Comparison of ENCODE assay signal across 8 cellular contexts in genomic region chr15:91055548-91056331, GRCh38. TPM values are rescaled to one million over a fixed set of nuclear protein-coding genes. Genes with fewer than 3 reads are reported as not detected.
DNase-seq lines count a peak whose midpoint lies in the region; ATAC-seq, FAIRE-seq and TF ChIP-seq lines count a peak whose summit lies in the region.

No MANE protein-coding gene starts in this region.

- H3K27me3 Mint-ChIP-seq in T-cell (peaks cover 55 to 56% of the 10 kb centered on the region in 2 donors), chondrocyte (ENCODE audit: low read depth) (peaks cover 73% of the 10 kb centered on the region)

- H3K4me1 Mint-ChIP-seq in T-cell (peaks cover 0 to 5% (median 0%) of the 10 kb centered on the region in 3 donors), chondrocyte (ENCODE audit: low read depth) (no peaks in the 10 kb centered on the region)

- H3K9me3 Mint-ChIP-seq in T-cell, result no peaks in the 10 kb centered on the region
- no peaks in the 10 kb centered on the region for H3K9me3 Mint-ChIP-seq in chondrocyte (ENCODE audit: low read depth)

- H3K36me3 Mint-ChIP-seq in T-cell (no peaks in the 10 kb centered on the region), chondrocyte (ENCODE audit: low read depth) (no peaks in the 10 kb centered on the region)

- H3K27ac Mint-ChIP-seq in T-cell (no peak overlapping the region), chondrocyte (ENCODE audit: unreplicated experiment) (no peak overlapping the region)

- CTCF ChIA-PET in T-cell (lab: Charles Lee), result interaction anchor here (1.3 to 2.9 kb wide), 3 partner anchors 216 to 220 kb away, joined by 3 to 33 read pairs (median 15); no protein-coding TSS in a partner anchor

- no peak overlapping the region for H3K4me3 ChIP-seq in kidney (ENCODE audit: low read length in 2 of 2)

- DNase-seq in CD1c-positive myeloid dendritic cell (ENCODE audit: extremely low spot score) (peak; percentile 76), NCI-H187 treated with DMSO at 0.1 percent for 48 hours (lab: John Stamatoyannopoulos, UW) (peak; percentile 81), T-cell (peak in 10 of 34 experiments; percentile 4 to 23 (median 8)), chondrocyte (ENCODE audit: low spot score) (no peak), kidney (no peak), KG1 (lab: John Stamatoyannopoulos, UW) (no peak)
- DNase-seq in stimulated activated CD8-positive, alpha-beta memory T cell treated with anti-CD3 and anti-CD28 coated beads, Interleukin-4, amount 100 ng/mL, for 24 hours (ENCODE audit: low read depth), result peak; percentile 6

- H3K36me3 ChIP-seq in kidney (ENCODE audit: control insufficient read depth in 1 of 2, insufficient read depth in 2 of 2, low read length in 2 of 2), result no peaks in the 10 kb centered on the region

- H3K9me3 ChIP-seq in kidney (ENCODE audit: control insufficient read depth in 1 of 2, low read length in 2 of 2), result no peaks in the 10 kb centered on the region

- no peak overlapping the region for H3K9ac ChIP-seq in kidney (ENCODE audit: low read length in 2 of 2)

- peak; percentile 77 for ATAC-seq in GM21390 (IDR thresholded peaks at IDR 0.05; ENCODE audit: unreplicated experiment)
- peak in 3 of 4 experiments; percentile 31 to 51 (median 40) for ATAC-seq in T-cell (replicated peaks in 1 of 4)

- intact Hi-C loops in kidney (cut with DNase I), result loop anchor here (5.0 kb wide), 1 partner anchor 217 kb away; no protein-coding TSS in a partner anchor

- TF ChIP-seq CTCF in chondrocyte (IDR thresholded peaks at IDR 0.05) (peak; percentile 87), kidney (IDR thresholded peaks at IDR 0.05; ENCODE audit: borderline replicate concordance, extremely low read depth, insufficient read depth) (peak; percentile 86)

- H3K4me1 ChIP-seq in kidney (ENCODE audit: control insufficient read depth in 1 of 2, insufficient read depth in 1 of 2, low read depth in 1 of 2, low read length in 2 of 2), result no peaks in the 10 kb centered on the region

- no peak for FAIRE-seq in kidney (lab: Jason Lieb, UNC)

- POLR2A ChIA-PET in T-cell (lab: Charles Lee), result no interaction called here

- no peak overlapping the region for H3K4me3 Mint-ChIP-seq in T-cell
- H3K4me3 Mint-ChIP-seq in chondrocyte (ENCODE audit: unreplicated experiment), result no peak overlapping the region

- no peak overlapping the region for H3K27ac ChIP-seq in kidney (ENCODE audit: low read depth in 2 of 2, low read length in 2 of 2)

RNA-seq across cellular contexts. Expression of gene VPS33B, which starts 33.3 kb away (rescaled TPM):
- 10 to 100 TPM; 19.3 to 29.8 (median 26.0) TPM for total RNA-seq in T-cell
- 10.7 to 13.6 TPM (median 11.4 TPM) in 3 replicates for total RNA-seq in chondrocyte
- 15.5 TPM for total RNA-seq in kidney
- polyA plus RNA-seq in kidney (ENCODE audit: insufficient read depth, low read depth, low replicate concordance), result 18.5 TPM

RNA-seq across cellular contexts. Expression of gene SV2B, which starts 44.3 kb away (rescaled TPM):
- under 1 TPM in 3 of 5 donors, not detected in 2; 0.03 to 0.13 (median 0.09) TPM for total RNA-seq in T-cell
- total RNA-seq in chondrocyte, result not detected in 3 replicates
- total RNA-seq in kidney, result 3.9 TPM
- polyA plus RNA-seq in kidney (ENCODE audit: insufficient read depth, low read depth, low replicate concordance), result 0.17 TPM

Comparison
In these comparisons a context has a peak if more than half of its experiments do, and no peak if none do; other contexts are left out.
1. DNase-seq: peak in CD1c-positive myeloid dendritic cell (single experiment), NCI-H187 treated with DMSO at 0.1 percent for 48 hours (single experiment) and stimulated activated CD8-positive, alpha-beta memory T cell treated with anti-CD3 and anti-CD28 coated beads, Interleukin-4, amount 100 ng/mL, for 24 hours (single experiment); none in chondrocyte (single experiment), kidney (single experiment) and KG1 (single experiment).